9 cellular contexts compared by ENCODE assay signal in genomic region chr3:10140996-10141546, GRCh38. TPM values are rescaled to one million over a fixed set of nuclear protein-coding genes. Genes with fewer than 3 reads are reported as not detected.
DNase-seq lines count a peak whose midpoint lies in the region; ATAC-seq, FAIRE-seq and TF ChIP-seq lines count a peak whose summit lies in the region.
"Had no signal": no experiment of that assay in that cellular context is flagged by ENCODE, and none has a peak within 500 bp of the region (broad histone marks: within the 10 kb centered on the region; RNA-seq: fewer than 3 reads in every experiment).

No MANE protein-coding gene starts in this region.

- BruUV-seq in mammary epithelial cell (replicated peaks; lab: Mats Ljungman, UMichigan): no TSS peak

- H3K36me3 ChIP-seq in HUES6 (ENCODE audit: control insufficient read depth, insufficient read depth, low read length) (peaks cover 13% of the 10 kb centered on the region), mammary epithelial cell (ENCODE audit: insufficient read depth, low read length) (peaks cover 3% of the 10 kb centered on the region), muscle layer of colon (ENCODE audit: insufficient read depth, low read length) (no peaks in the 10 kb centered on the region)

- dilution Hi-C loops in mammary epithelial cell (cut with HindIII; ENCODE audit: low sequenced_read_pairs): no loop called here

- ATAC-seq in A549 (no peak; a peak in 1 of 6 replicates), GM19035 (IDR thresholded peaks at IDR 0.05; ENCODE audit: unreplicated experiment) (no peak), GM21786 (IDR thresholded peaks at IDR 0.05; ENCODE audit: unreplicated experiment) (no peak)

- H3K27me3 ChIP-seq in HUES6 (ENCODE audit: control insufficient read depth, insufficient read depth, low read length) (no peaks in the 10 kb centered on the region), mammary epithelial cell (ENCODE audit: insufficient read depth, low read length) (no peaks in the 10 kb centered on the region), muscle layer of colon (ENCODE audit: control insufficient read depth in 1 of 2, insufficient read depth in 2 of 2, low read length in 2 of 2) (no peaks in the 10 kb centered on the region)

- no peak for FAIRE-seq in A549 (lab: Jason Lieb, UNC)

- POLR2A ChIA-PET in A549 (lab: Yijun Ruan, JAX): interaction anchor here (0.6 to 1.5 kb wide), 15 partner anchors 10 to 143 kb away, joined by 3 to 12 read pairs (median 4); partner anchors contain the start of gene TATDN2

- no peaks in the 10 kb centered on the region for H4K20me1 ChIP-seq in mammary epithelial cell (ENCODE audit: insufficient read depth, low read length)

- H3K27ac ChIP-seq in A549 (peak overlapping the region; percentile 90 to 97), HUES6 (ENCODE audit: low read depth, low read length) (no peak overlapping the region), mammary epithelial cell (ENCODE audit: insufficient read depth, low read depth, low read length) (no peak overlapping the region), muscle layer of colon (ENCODE audit: low read depth, low read length) (peak overlapping the region; percentile 78)

- H3K79me2 ChIP-seq in mammary epithelial cell (ENCODE audit: insufficient read depth, low read length): peaks cover 41% of the 10 kb centered on the region

- peak overlapping the region; percentile 91 for H2AFZ ChIP-seq in mammary epithelial cell (ENCODE audit: low read depth, low read length)

- CTCF ChIA-PET in A549 (lab: Yijun Ruan, JAX): interaction anchor here (0.6 to 1.3 kb wide), 3 partner anchors 11 to 52 kb away, joined by 3 to 9 read pairs (median 3); no protein-coding TSS in a partner anchor
- CTCF ChIA-PET in mammary epithelial cell (lab: Charles Lee; ENCODE audit: low non-redundant PET): no interaction called here

- no peak overlapping the region for H3K9ac ChIP-seq in HUES6 (ENCODE audit: low read length)
- H3K9ac ChIP-seq in mammary epithelial cell (ENCODE audit: insufficient read depth, low read length): no peak overlapping the region
- no peak overlapping the region for H3K9ac ChIP-seq in muscle layer of colon (ENCODE audit: low read length)

- peak overlapping the region; percentile 87 for H3K4me3 ChIP-seq in A549
- peak overlapping the region; percentile 99 for H3K4me3 ChIP-seq in HUES6 (ENCODE audit: low read depth, low read length)
- H3K4me3 ChIP-seq in mammary epithelial cell (replicated peaks in 1 of 3; ENCODE audit: insufficient read depth in 1 of 3, low read depth in 2 of 3, low read length in 3 of 3): peak overlapping the region in 1 of 3 experiments; percentile 67
- peak overlapping the region; percentile 61 to 71 for H3K4me3 ChIP-seq in muscle layer of colon (ENCODE audit: low read depth in 1 of 2, low read length in 2 of 2)

- intact Hi-C loops in mammary epithelial cell (cut with micrococcal nuclease): loop anchor here (5.0 kb wide), 1 partner anchor 106 kb away; the partner anchor contains the start of gene TATDN2

- WGBS in A549 (ENCODE audit: missing lambda C conversion rate): 70% methylated on average over 23 of the region's 23 CpGs
- WGBS in mammary epithelial cell (ENCODE audit: low coverage, missing lambda C conversion rate): 97% methylated on average over 15 of the region's 23 CpGs

- H3K9me3 ChIP-seq in A549 (no peaks in the 10 kb centered on the region), HUES6 (ENCODE audit: control insufficient read depth, insufficient read depth, low read depth, low read length) (no peaks in the 10 kb centered on the region), mammary epithelial cell (replicated peaks; ENCODE audit: insufficient read depth, low read length) (no peaks in the 10 kb centered on the region), muscle layer of colon (ENCODE audit: low read length) (no peaks in the 10 kb centered on the region)

- no peak for TF ChIP-seq POLR2A in A549 (IDR thresholded peaks at IDR 0.05; ENCODE audit: low read length)

- TF ChIP-seq EP300 in A549 (IDR thresholded peaks at IDR 0.05): no peak

- TF ChIP-seq CTCF in A549 (IDR thresholded peaks at IDR 0.05) (no peak), mammary epithelial cell (conservative IDR thresholded peaks at IDR 0.05 in 1 of 2, IDR thresholded peaks at IDR 0.05 in 1 of 2; ENCODE audit: extremely low read depth in 1 of 2, insufficient read depth in 1 of 2, low read depth in 1 of 2, low read length in 2 of 2) (no peak), GM20000 (IDR thresholded peaks at IDR 0.05; ENCODE audit: extremely low read depth, missing control alignments) (no peak)

- H3K4me1 ChIP-seq in A549 (peaks cover 15% of the 10 kb centered on the region), HUES6 (ENCODE audit: control insufficient read depth, insufficient read depth, low read length) (peaks cover 5% of the 10 kb centered on the region; the same call in 1 of the 2 replicates), mammary epithelial cell (ENCODE audit: insufficient read depth, low read length) (peaks cover 7% of the 10 kb centered on the region), muscle layer of colon (ENCODE audit: insufficient read depth, low read length) (peaks cover 15% of the 10 kb centered on the region)

- TF ChIP-seq RAD21 in A549 (conservative IDR thresholded peaks at IDR 0.05 in 1 of 2, IDR thresholded peaks at IDR 0.05 in 1 of 2): no peak

- DNase-seq in A549 (ENCODE audit: low read depth in 1 of 2, low spot score in 1 of 2) (peak in 1 of 2 experiments; percentile 29), mammary epithelial cell (no peak), GM20000 (ENCODE audit: low spot score) (no peak), hypothalamus (lab: John Stamatoyannopoulos, UW) (no peak)

- peak overlapping the region; percentile 90 for H3K4me2 ChIP-seq in A549
- peak overlapping the region; percentile 90 for H3K4me2 ChIP-seq in mammary epithelial cell (ENCODE audit: insufficient read depth, low read depth, low read length)

- in situ Hi-C loops in mammary epithelial cell (cut with MboI; ENCODE audit: low sequenced_read_pairs in 2 of 2): no loop called here

TF ChIP-seq in A549, 52 proteins besides CTCF, POLR2A, EP300 and RAD21:
- TF ChIP-seq CHD4 (IDR thresholded peaks at IDR 0.05; ENCODE audit: borderline replicate concordance) (peak; percentile 51; the same call in 1 of the 2 replicates), KDM1A (IDR thresholded peaks at IDR 0.05; ENCODE audit: low read depth) (peak; percentile 31; the same call in 1 of the 2 replicates), RARB (CRISPR knock-in tag; IDR thresholded peaks at IDR 0.05) (no peak)

RNA-seq across cellular contexts. Expression of gene VHL, which starts 0.5 kb away (rescaled TPM):
- 19.7 and 23.8 TPM in 2 replicates for polyA plus RNA-seq in A549 (2011; rRNA removed)
- 7.1 and 9.1 TPM in 2 replicates for polyA plus RNA-seq in A549 (2012; cell fraction: cytosol; rRNA removed)
- polyA plus RNA-seq in A549 (2012; cell fraction: nucleus; rRNA removed): 7.2 and 14.4 TPM in 2 replicates
- polyA plus RNA-seq in A549 (2017; fragmentation: RNase III; extraction: RNeasy Plus Mini Kit Qiagen cat#74134 plus additional on column Dnase treatment): 40.7 to 41.4 TPM (median 41.2 TPM) in 3 replicates
- 20.6 and 24.7 TPM in 2 replicates for polyA minus RNA-seq in A549 (2011; rRNA and poly(A)+ RNA removed)
- total RNA-seq in mammary epithelial cell: 10 to 100 TPM; 34.3 to 37.5 TPM
- polyA plus RNA-seq in mammary epithelial cell: 9.8 TPM
- polyA minus RNA-seq in mammary epithelial cell: 38.7 TPM

RNA-seq across cellular contexts. Expression of gene IRAK2, which starts 23.6 kb away (rescaled TPM):
- 12.5 and 15.3 TPM in 2 replicates for polyA plus RNA-seq in A549 (2011; rRNA removed)
- polyA plus RNA-seq in A549 (2012; cell fraction: cytosol; rRNA removed): 6.9 and 9.6 TPM in 2 replicates
- polyA plus RNA-seq in A549 (2012; cell fraction: nucleus; rRNA removed): 8.7 and 12.0 TPM in 2 replicates
- polyA plus RNA-seq in A549 (2017; fragmentation: RNase III; extraction: RNeasy Plus Mini Kit Qiagen cat#74134 plus additional on column Dnase treatment): 7.8 to 9.1 TPM (median 7.9 TPM) in 3 replicates
- 11.3 and 13.5 TPM in 2 replicates for polyA minus RNA-seq in A549 (2011; rRNA and poly(A)+ RNA removed)
- 10 to 100 TPM in 1 of 2 donors, 1 to 10 TPM in 1; 2.5 to 16.9 TPM for total RNA-seq in mammary epithelial cell
- polyA plus RNA-seq in mammary epithelial cell: 7.9 TPM
- 6.2 TPM for polyA minus RNA-seq in mammary epithelial cell

RNA-seq across cellular contexts. Expression of gene BRK1, which starts 25.6 kb away (rescaled TPM):
- 173 and 189 TPM in 2 replicates for polyA plus RNA-seq in A549 (2011; rRNA removed)
- 118 and 148 TPM in 2 replicates for polyA plus RNA-seq in A549 (2012; cell fraction: cytosol; rRNA removed)
- 27.4 and 30.9 TPM in 2 replicates for polyA plus RNA-seq in A549 (2012; cell fraction: nucleus; rRNA removed)
- 184 to 200 TPM (median 191 TPM) in 3 replicates for polyA plus RNA-seq in A549 (2017; fragmentation: RNase III; extraction: RNeasy Plus Mini Kit Qiagen cat#74134 plus additional on column Dnase treatment)
- 55.2 and 61.2 TPM in 2 replicates for polyA minus RNA-seq in A549 (2011; rRNA and poly(A)+ RNA removed)
- 100 to 1,000 TPM in 1 of 2 donors, 10 to 100 TPM in 1; 80.4 to 134 TPM for total RNA-seq in mammary epithelial cell
- polyA plus RNA-seq in mammary epithelial cell: 236 TPM
- polyA minus RNA-seq in mammary epithelial cell: 112 TPM

RNA-seq across cellular contexts. Expression of gene FANCD2OS, which starts 33.0 kb away (rescaled TPM):
- polyA plus RNA-seq in A549 (2011; rRNA removed) (not detected in 2 replicates), A549 (2017; fragmentation: RNase III; extraction: RNeasy Plus Mini Kit Qiagen cat#74134 plus additional on column Dnase treatment) (not detected in 3 replicates), mammary epithelial cell (not detected)
- not detected in 2 replicates for polyA plus RNA-seq in A549 (2012; cell fraction: cytosol; rRNA removed)
- polyA plus RNA-seq in A549 (2012; cell fraction: nucleus; rRNA removed): not detected in 2 replicates
- polyA minus RNA-seq in A549 (2011; rRNA and poly(A)+ RNA removed): not detected in 2 replicates
- not detected for total RNA-seq in mammary epithelial cell
- not detected for polyA minus RNA-seq in mammary epithelial cell
- polyA plus RNA-seq: adipose tissue had no signal

Comparison
In these comparisons a context has a peak if more than half of its experiments do, and no peak if none do; other contexts are left out.
1. H3K27ac ChIP-seq: peak in A549 (2 of 2) and muscle layer of colon (single experiment); none in HUES6 (single experiment) and mammary epithelial cell (single experiment).